In the genomic region with DNA sequence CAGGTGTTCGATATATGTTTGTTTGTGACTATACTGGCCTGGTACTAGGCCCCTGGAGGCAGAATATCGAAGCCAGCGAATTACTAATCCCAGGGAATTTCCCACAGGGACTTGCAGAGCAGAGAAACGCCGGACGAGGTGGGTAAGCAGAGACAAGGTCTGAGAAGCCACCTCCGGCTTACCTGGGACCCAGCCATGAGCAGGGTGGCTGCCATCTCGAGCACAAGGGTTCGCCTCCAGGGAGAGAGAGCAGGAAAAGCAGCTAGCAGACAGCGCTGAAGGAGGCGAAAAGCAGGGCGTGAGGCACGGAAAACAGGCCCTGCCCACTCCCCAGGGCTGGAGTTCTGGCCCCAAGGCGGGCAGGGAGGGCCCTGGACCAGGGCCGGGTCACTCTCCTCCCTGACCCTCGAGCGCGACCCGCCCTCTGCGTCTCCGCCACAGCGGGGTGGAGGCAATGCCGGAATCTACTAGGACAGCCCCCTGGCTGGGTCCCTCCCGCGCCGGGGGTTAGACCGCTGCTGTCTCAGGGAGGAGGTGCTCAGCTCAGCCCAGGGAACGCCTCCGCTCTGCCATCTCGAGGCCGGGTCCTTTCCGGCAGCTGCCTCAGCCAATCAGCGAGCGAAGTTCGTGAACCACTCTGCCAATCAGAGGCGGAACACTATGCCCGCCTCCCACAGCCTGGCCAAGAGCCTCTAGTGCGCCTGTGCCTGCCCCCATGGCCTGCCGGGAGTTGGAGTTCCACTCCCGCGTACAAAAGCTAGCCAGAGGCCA, we compare ENCODE assay signal across 1 cellular context.
TF ChIP-seq lines count a peak whose summit lies in the region.

No MANE protein-coding gene starts in this region.

TF ChIP-seq in HepG2, 621 proteins besides CTCF, POLR2A, EP300 and RAD21 (continued from another document and continues in another):
- TF ChIP-seq MTA1 (CRISPR knock-in tag; IDR thresholded peaks at IDR 0.05; ENCODE audit: borderline replicate concordance) (no peak; the same call in 1 of the 2 replicates), MAFF (IDR thresholded peaks at IDR 0.05; ENCODE audit: low read depth, low read length) (no peak), FOXJ3 (CRISPR knock-in tag; IDR thresholded peaks at IDR 0.05; ENCODE audit: borderline replicate concordance) (peak; percentile 8; the same call in 1 of the 2 replicates), ZBTB20 (CRISPR knock-in tag; IDR thresholded peaks at IDR 0.05; ENCODE audit: borderline replicate concordance, low read depth) (no peak), KMT2B (CRISPR knock-in tag; IDR thresholded peaks at IDR 0.05) (no peak), CEBPB (IDR thresholded peaks at IDR 0.05; ENCODE audit: borderline replicate concordance, low read depth, low read length) (no peak), ZNF33A (CRISPR knock-in tag; IDR thresholded peaks at IDR 0.05; ENCODE audit: borderline replicate concordance) (no peak), TBX3 (IDR thresholded peaks at IDR 0.05; ENCODE audit: borderline replicate concordance) (no peak), ZNF737 (CRISPR knock-in tag; IDR thresholded peaks at IDR 0.05; ENCODE audit: borderline replicate concordance) (no peak), KAT8 (CRISPR knock-in tag; IDR thresholded peaks at IDR 0.05) (peak; percentile 62; the same call in 1 of the 2 replicates), KDM5A (IDR thresholded peaks at IDR 0.05; ENCODE audit: borderline replicate concordance, low read length) (0 out of 2 replicates have a peak, but pooled peaks have one; percentile 11), MZF1 (CRISPR knock-in tag; IDR thresholded peaks at IDR 0.05; ENCODE audit: borderline replicate concordance) (no peak), ZNF383 (CRISPR knock-in tag; IDR thresholded peaks at IDR 0.05; ENCODE audit: borderline replicate concordance) (no peak), MIER3 (CRISPR knock-in tag; IDR thresholded peaks at IDR 0.05; ENCODE audit: borderline replicate concordance) (no peak), ZSCAN29 (CRISPR knock-in tag; conservative IDR thresholded peaks at IDR 0.05) (no peak), CBX2 (IDR thresholded peaks at IDR 0.05; ENCODE audit: low read depth, low read length) (no peak), CBX2 (CRISPR knock-in tag; IDR thresholded peaks at IDR 0.05; ENCODE audit: low read depth) (no peak), ATF7-NPFF (CRISPR knock-in tag; IDR thresholded peaks at IDR 0.05; ENCODE audit: low read depth) (no peak), ZMAT3 (CRISPR knock-in tag; conservative IDR thresholded peaks at IDR 0.05) (peak; percentile 65; the same call in 1 of the 2 replicates), ZC3H13 (CRISPR knock-in tag; IDR thresholded peaks at IDR 0.05) (no peak; the same call in 1 of the 2 replicates), KLF13 (CRISPR knock-in tag; IDR thresholded peaks at IDR 0.05) (0 out of 2 replicates have a peak, but pooled peaks have one; percentile 65), SMAD1 (CRISPR knock-in tag; IDR thresholded peaks at IDR 0.05; ENCODE audit: borderline replicate concordance, low read depth) (no peak), BORCS8-MEF2B (CRISPR knock-in tag; IDR thresholded peaks at IDR 0.05) (no peak; the same call in 1 of the 2 replicates), ZSCAN9 (CRISPR knock-in tag; IDR thresholded peaks at IDR 0.05; ENCODE audit: borderline replicate concordance) (no peak; the same call in 1 of the 2 replicates), NCOA1 (CRISPR knock-in tag; IDR thresholded peaks at IDR 0.05) (peak; percentile 85; the same call in 1 of the 2 replicates), ZNF556 (CRISPR knock-in tag; IDR thresholded peaks at IDR 0.05; ENCODE audit: borderline replicate concordance) (0 out of 2 replicates have a peak, but pooled peaks have one; percentile 2)
- TF ChIP-seq, protein P1, sequence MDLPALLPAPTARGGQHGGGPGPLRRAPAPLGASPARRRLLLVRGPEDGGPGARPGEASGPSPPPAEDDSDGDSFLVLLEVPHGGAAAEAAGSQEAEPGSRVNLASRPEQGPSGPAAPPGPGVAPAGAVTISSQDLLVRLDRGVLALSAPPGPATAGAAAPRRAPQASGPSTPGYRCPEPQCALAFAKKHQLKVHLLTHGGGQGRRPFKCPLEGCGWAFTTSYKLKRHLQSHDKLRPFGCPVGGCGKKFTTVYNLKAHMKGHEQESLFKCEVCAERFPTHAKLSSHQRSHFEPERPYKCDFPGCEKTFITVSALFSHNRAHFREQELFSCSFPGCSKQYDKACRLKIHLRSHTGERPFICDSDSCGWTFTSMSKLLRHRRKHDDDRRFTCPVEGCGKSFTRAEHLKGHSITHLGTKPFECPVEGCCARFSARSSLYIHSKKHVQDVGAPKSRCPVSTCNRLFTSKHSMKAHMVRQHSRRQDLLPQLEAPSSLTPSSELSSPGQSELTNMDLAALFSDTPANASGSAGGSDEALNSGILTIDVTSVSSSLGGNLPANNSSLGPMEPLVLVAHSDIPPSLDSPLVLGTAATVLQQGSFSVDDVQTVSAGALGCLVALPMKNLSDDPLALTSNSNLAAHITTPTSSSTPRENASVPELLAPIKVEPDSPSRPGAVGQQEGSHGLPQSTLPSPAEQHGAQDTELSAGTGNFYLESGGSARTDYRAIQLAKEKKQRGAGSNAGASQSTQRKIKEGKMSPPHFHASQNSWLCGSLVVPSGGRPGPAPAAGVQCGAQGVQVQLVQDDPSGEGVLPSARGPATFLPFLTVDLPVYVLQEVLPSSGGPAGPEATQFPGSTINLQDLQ (CRISPR knock-in tag; IDR thresholded peaks at IDR 0.05): no peak
- TF ChIP-seq, protein P2, sequence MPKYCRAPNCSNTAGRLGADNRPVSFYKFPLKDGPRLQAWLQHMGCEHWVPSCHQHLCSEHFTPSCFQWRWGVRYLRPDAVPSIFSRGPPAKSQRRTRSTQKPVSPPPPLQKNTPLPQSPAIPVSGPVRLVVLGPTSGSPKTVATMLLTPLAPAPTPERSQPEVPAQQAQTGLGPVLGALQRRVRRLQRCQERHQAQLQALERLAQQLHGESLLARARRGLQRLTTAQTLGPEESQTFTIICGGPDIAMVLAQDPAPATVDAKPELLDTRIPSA (CRISPR knock-in tag; IDR thresholded peaks at IDR 0.05; ENCODE audit: borderline replicate concordance): no peak
- TF ChIP-seq, protein P3, sequence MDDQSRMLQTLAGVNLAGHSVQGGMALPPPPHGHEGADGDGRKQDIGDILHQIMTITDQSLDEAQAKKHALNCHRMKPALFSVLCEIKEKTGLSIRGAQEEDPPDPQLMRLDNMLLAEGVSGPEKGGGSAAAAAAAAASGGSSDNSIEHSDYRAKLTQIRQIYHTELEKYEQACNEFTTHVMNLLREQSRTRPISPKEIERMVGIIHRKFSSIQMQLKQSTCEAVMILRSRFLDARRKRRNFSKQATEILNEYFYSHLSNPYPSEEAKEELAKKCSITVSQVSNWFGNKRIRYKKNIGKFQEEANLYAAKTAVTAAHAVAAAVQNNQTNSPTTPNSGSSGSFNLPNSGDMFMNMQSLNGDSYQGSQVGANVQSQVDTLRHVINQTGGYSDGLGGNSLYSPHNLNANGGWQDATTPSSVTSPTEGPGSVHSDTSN (CRISPR knock-in tag; IDR thresholded peaks at IDR 0.05; ENCODE audit: borderline replicate concordance): no peak
- TF ChIP-seq, protein P4, sequence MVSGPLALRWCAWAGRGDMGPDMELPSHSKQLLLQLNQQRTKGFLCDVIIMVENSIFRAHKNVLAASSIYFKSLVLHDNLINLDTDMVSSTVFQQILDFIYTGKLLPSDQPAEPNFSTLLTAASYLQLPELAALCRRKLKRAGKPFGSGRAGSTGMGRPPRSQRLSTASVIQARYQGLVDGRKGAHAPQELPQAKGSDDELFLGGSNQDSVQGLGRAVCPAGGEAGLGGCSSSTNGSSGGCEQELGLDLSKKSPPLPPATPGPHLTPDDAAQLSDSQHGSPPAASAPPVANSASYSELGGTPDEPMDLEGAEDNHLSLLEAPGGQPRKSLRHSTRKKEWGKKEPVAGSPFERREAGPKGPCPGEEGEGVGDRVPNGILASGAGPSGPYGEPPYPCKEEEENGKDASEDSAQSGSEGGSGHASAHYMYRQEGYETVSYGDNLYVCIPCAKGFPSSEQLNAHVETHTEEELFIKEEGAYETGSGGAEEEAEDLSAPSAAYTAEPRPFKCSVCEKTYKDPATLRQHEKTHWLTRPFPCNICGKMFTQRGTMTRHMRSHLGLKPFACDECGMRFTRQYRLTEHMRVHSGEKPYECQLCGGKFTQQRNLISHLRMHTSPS (CRISPR knock-in tag; IDR thresholded peaks at IDR 0.05; ENCODE audit: low read depth): 0 out of 2 replicates have a peak, but pooled peaks have one; percentile 57
- TF ChIP-seq, protein P5, sequence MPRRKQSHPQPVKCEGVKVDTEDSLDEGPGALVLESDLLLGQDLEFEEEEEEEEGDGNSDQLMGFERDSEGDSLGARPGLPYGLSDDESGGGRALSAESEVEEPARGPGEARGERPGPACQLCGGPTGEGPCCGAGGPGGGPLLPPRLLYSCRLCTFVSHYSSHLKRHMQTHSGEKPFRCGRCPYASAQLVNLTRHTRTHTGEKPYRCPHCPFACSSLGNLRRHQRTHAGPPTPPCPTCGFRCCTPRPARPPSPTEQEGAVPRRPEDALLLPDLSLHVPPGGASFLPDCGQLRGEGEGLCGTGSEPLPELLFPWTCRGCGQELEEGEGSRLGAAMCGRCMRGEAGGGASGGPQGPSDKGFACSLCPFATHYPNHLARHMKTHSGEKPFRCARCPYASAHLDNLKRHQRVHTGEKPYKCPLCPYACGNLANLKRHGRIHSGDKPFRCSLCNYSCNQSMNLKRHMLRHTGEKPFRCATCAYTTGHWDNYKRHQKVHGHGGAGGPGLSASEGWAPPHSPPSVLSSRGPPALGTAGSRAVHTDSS (CRISPR knock-in tag; conservative IDR thresholded peaks at IDR 0.05): no peak
- TF ChIP-seq, protein P6, sequence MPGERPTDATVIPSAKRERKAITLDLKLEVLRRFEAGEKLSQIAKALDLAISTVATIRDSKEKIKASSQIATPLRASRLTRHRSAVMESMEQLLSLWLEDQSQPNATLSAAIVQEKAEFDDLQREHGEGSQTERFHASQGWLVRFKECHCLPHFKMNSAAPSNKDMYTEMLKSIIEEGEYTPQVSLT (CRISPR knock-in tag; IDR thresholded peaks at IDR 0.05; ENCODE audit: borderline replicate concordance, low read depth): no peak
- TF ChIP-seq, protein P7, sequence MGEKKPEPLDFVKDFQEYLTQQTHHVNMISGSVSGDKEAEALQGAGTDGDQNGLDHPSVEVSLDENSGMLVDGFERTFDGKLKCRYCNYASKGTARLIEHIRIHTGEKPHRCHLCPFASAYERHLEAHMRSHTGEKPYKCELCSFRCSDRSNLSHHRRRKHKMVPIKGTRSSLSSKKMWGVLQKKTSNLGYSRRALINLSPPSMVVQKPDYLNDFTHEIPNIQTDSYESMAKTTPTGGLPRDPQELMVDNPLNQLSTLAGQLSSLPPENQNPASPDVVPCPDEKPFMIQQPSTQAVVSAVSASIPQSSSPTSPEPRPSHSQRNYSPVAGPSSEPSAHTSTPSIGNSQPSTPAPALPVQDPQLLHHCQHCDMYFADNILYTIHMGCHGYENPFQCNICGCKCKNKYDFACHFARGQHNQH (CRISPR knock-in tag; IDR thresholded peaks at IDR 0.05): 0 out of 2 replicates have a peak, but pooled peaks have one; percentile 70
- TF ChIP-seq, protein P8, sequence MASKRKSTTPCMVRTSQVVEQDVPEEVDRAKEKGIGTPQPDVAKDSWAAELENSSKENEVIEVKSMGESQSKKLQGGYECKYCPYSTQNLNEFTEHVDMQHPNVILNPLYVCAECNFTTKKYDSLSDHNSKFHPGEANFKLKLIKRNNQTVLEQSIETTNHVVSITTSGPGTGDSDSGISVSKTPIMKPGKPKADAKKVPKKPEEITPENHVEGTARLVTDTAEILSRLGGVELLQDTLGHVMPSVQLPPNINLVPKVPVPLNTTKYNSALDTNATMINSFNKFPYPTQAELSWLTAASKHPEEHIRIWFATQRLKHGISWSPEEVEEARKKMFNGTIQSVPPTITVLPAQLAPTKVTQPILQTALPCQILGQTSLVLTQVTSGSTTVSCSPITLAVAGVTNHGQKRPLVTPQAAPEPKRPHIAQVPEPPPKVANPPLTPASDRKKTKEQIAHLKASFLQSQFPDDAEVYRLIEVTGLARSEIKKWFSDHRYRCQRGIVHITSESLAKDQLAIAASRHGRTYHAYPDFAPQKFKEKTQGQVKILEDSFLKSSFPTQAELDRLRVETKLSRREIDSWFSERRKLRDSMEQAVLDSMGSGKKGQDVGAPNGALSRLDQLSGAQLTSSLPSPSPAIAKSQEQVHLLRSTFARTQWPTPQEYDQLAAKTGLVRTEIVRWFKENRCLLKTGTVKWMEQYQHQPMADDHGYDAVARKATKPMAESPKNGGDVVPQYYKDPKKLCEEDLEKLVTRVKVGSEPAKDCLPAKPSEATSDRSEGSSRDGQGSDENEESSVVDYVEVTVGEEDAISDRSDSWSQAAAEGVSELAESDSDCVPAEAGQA (IDR thresholded peaks at IDR 0.05; ENCODE audit: low read depth): no peak
- TF ChIP-seq, protein P8 (CRISPR knock-in tag; IDR thresholded peaks at IDR 0.05; ENCODE audit: borderline replicate concordance): no peak
- TF ChIP-seq, protein P9, sequence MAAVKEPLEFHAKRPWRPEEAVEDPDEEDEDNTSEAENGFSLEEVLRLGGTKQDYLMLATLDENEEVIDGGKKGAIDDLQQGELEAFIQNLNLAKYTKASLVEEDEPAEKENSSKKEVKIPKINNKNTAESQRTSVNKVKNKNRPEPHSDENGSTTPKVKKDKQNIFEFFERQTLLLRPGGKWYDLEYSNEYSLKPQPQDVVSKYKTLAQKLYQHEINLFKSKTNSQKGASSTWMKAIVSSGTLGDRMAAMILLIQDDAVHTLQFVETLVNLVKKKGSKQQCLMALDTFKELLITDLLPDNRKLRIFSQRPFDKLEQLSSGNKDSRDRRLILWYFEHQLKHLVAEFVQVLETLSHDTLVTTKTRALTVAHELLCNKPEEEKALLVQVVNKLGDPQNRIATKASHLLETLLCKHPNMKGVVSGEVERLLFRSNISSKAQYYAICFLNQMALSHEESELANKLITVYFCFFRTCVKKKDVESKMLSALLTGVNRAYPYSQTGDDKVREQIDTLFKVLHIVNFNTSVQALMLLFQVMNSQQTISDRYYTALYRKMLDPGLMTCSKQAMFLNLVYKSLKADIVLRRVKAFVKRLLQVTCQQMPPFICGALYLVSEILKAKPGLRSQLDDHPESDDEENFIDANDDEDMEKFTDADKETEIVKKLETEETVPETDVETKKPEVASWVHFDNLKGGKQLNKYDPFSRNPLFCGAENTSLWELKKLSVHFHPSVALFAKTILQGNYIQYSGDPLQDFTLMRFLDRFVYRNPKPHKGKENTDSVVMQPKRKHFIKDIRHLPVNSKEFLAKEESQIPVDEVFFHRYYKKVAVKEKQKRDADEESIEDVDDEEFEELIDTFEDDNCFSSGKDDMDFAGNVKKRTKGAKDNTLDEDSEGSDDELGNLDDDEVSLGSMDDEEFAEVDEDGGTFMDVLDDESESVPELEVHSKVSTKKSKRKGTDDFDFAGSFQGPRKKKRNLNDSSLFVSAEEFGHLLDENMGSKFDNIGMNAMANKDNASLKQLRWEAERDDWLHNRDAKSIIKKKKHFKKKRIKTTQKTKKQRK (IDR thresholded peaks at IDR 0.05; ENCODE audit: low read length): no peak
